ENCODE assay signal across 8 cellular contexts in genomic region chr14:55908071-55908470, GRCh38.
"Had no signal": no experiment of that assay in that cellular context is flagged by ENCODE, and none has a peak within 500 bp of the region (broad histone marks: within the 10 kb centered on the region; RNA-seq: fewer than 3 reads in every experiment).

No MANE protein-coding gene starts in this region.

- DNase-seq: GDM1, GF-D8 had no signal

- FAIRE-seq: G401.6, GM12878, GM12891, GM12892, GM18507, GM19239 had no signal

- H3K4me3 ChIP-seq: GM12878 had no signal

- ATAC-seq: GM12878 had no signal
